In the genomic region with DNA sequence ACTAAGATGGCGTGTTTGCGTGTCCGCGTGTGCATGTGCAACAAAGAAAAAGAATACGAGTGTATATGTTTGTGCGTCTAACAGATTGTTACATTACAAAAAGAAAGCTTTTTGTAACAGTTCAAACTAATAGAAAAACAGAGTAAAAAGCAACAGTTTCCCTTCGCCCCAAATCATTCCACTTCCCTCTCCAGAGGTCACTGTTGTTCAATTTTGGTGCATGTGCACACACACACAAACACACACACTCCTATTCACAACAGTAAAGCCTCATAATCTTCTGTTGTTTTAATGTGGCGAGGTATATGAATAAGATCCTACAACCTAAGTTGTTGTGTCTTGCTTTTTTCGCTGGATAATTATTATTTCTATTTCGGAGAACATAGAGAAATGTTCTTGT, we compare ENCODE assay signal across 2 cellular contexts.
TF ChIP-seq lines count a peak whose summit lies in the region.

No MANE protein-coding gene starts in this region.

TF ChIP-seq in HepG2, 621 proteins besides CTCF, POLR2A, EP300 and RAD21:
- TF ChIP-seq NFRKB (IDR thresholded peaks at IDR 0.05) (no peak), STAG1 (CRISPR knock-in tag; IDR thresholded peaks at IDR 0.05) (peak; percentile 27; the same call in 1 of the 2 replicates), FOSL1 (CRISPR knock-in tag; IDR thresholded peaks at IDR 0.05; ENCODE audit: borderline replicate concordance) (no peak)
TF ChIP-seq in HepG2: peak in this region for 1.

TF ChIP-seq in H1, 55 proteins besides CTCF, POLR2A, EP300 and RAD21:
- no peak for TF ChIP-seq CBX8 (IDR thresholded peaks at IDR 0.05; ENCODE audit: borderline replicate concordance, low read depth, low read length)
- TF ChIP-seq SRF (IDR thresholded peaks at IDR 0.05; ENCODE audit: low read depth, low read length): no peak
- TF ChIP-seq POU5F1 (IDR thresholded peaks at IDR 0.05; ENCODE audit: low read depth, low read length): no peak
- no peak for TF ChIP-seq RBBP5 (IDR thresholded peaks at IDR 0.05; ENCODE audit: borderline replicate concordance, low read depth, low read length)
- TF ChIP-seq HDAC6 (IDR thresholded peaks at IDR 0.05; ENCODE audit: low read depth, low read length): no peak
- TF ChIP-seq CTBP2 (IDR thresholded peaks at IDR 0.05; ENCODE audit: borderline replicate concordance, insufficient read depth, insufficient read length, low read length): no peak
